In the genomic region with DNA sequence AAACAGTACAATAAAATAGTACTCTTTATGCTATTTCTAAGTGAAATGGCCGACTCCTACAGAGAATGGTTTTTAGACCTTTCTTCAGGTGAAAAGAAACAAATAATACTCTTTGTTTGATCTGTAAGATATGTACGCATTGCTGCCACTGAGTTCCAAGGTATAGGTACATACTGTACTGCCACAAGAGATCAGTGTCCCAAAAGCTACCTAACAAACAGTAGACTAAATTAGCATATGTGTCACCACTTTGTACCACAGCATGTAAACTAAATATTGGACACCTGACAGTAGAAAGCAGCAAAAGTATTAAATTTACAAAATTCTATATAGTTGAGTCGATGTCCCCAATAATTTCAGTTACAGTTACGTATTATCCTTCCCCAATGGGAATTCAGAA, we compare ENCODE assay signal across 24 cellular contexts. TPM values are rescaled to one million over a fixed set of nuclear protein-coding genes. Genes with fewer than 3 reads are reported as not detected.
DNase-seq lines count a peak whose midpoint lies in the region; ATAC-seq, FAIRE-seq and TF ChIP-seq lines count a peak whose summit lies in the region.
"Had no signal": no experiment of that assay in that cellular context is flagged by ENCODE, and none has a peak within 500 bp of the region (broad histone marks: within the 10 kb centered on the region; RNA-seq: fewer than 3 reads in every experiment).

No MANE protein-coding gene starts in this region.

- H3K27me3 Mint-ChIP-seq in activated naive CD4-positive, alpha-beta T cell treated with anti-CD3 and anti-CD28 coated beads for 36 hours (ENCODE audit: low read depth): no peaks in the 10 kb centered on the region
- H3K27me3 Mint-ChIP-seq in activated naive CD4-positive, alpha-beta T cell treated with anti-CD3 and anti-CD28 coated beads, Interleukin-2, amount 10 ng/mL, durations not matched to agents 7 days and 5 days: no peaks in the 10 kb centered on the region
- no peaks in the 10 kb centered on the region for H3K27me3 Mint-ChIP-seq in T-helper 17 cell

- no peak for ATAC-seq in T-helper 17 cell
- ATAC-seq in psoas muscle: peak in 3 of 4 donors; percentile 37 to 85 (median 83)
- ATAC-seq in HG02763 (IDR thresholded peaks at IDR 0.05; ENCODE audit: unreplicated experiment): no peak
- ATAC-seq: Right ventricle myocardium inferior had no signal

- H3K27me3 ChIP-seq in psoas muscle (ENCODE audit: insufficient read depth in 3 of 3, low read length in 2 of 3) (no peaks in the 10 kb centered on the region), tibial artery (no peaks in the 10 kb centered on the region)

- H3K36me3 Mint-ChIP-seq in activated naive CD4-positive, alpha-beta T cell treated with anti-CD3 and anti-CD28 coated beads for 36 hours (ENCODE audit: low read depth): peaks cover 6% of the 10 kb centered on the region
- H3K36me3 Mint-ChIP-seq in activated naive CD4-positive, alpha-beta T cell treated with anti-CD3 and anti-CD28 coated beads, Interleukin-2, amount 10 ng/mL, durations not matched to agents 7 days and 5 days: peaks cover 31% of the 10 kb centered on the region
- peaks cover 2% of the 10 kb centered on the region for H3K36me3 Mint-ChIP-seq in T-helper 17 cell (ENCODE audit: low read depth)

- peak overlapping the region; percentile 31 for H3K27ac Mint-ChIP-seq in activated naive CD4-positive, alpha-beta T cell treated with anti-CD3 and anti-CD28 coated beads for 36 hours
- H3K27ac Mint-ChIP-seq in activated naive CD4-positive, alpha-beta T cell treated with anti-CD3 and anti-CD28 coated beads, Interleukin-2, amount 10 ng/mL, durations not matched to agents 7 days and 5 days: no peak overlapping the region
- peak overlapping the region; percentile 53 for H3K27ac Mint-ChIP-seq in T-helper 17 cell

- no peak for TF ChIP-seq POLR2A in H54 (IDR thresholded peaks at IDR 0.05; ENCODE audit: low read depth, low read length)

- FAIRE-seq in H54 (lab: Jason Lieb, UNC): peak; percentile 20
- FAIRE-seq: D721Med had no signal

- H3K4me1 ChIP-seq in psoas muscle (peaks cover 29% of the 10 kb centered on the region), tibial artery (peaks cover 0 to 49% (median 5%) of the 10 kb centered on the region in 4 donors)

- H3K4me1 Mint-ChIP-seq in activated naive CD4-positive, alpha-beta T cell treated with anti-CD3 and anti-CD28 coated beads for 36 hours (ENCODE audit: low read depth): peaks cover 58% of the 10 kb centered on the region
- H3K4me1 Mint-ChIP-seq in activated naive CD4-positive, alpha-beta T cell treated with anti-CD3 and anti-CD28 coated beads, Interleukin-2, amount 10 ng/mL, durations not matched to agents 7 days and 5 days: peaks cover 42% of the 10 kb centered on the region
- peaks cover 49% of the 10 kb centered on the region for H3K4me1 Mint-ChIP-seq in T-helper 17 cell

- H3K9me3 ChIP-seq in T-helper 17 cell (ENCODE audit: control insufficient read depth, low read length, poor library complexity, severe bottlenecking) (no peaks in the 10 kb centered on the region), psoas muscle (no peaks in the 10 kb centered on the region), tibial artery (no peaks in the 10 kb centered on the region)
- H3K9me3 ChIP-seq: HAP-1 had no signal

- DNase-seq in activated naive CD4-positive, alpha-beta T cell treated with anti-CD3 and anti-CD28 coated beads for 36 hours: no peak
- DNase-seq in activated naive CD4-positive, alpha-beta T cell treated with anti-CD3 and anti-CD28 coated beads, Interleukin-2, amount 10 ng/mL, durations not matched to agents 7 days and 5 days: no peak
- DNase-seq in H54 (ENCODE audit: insufficient read length, low spot score) (no peak), T-helper 17 cell (no peak), psoas muscle (no peak), tibial artery (no peak)
- DNase-seq: AML-193, DMS53, GDM1, GM23248, KG1, NCI-H1092 treated with DMSO at 0.1 percent for 48 hours, NCI-H1436 treated with DMSO at 0.1 percent for 48 hours, NCI-H1930, NCI-H2227 treated with DMSO at 0.1 percent for 48 hours, NCI-H510A, NCI-H748 treated with DMSO at 0.1 percent for 48 hours, OCI-M1 had no signal

- H3K27ac ChIP-seq in psoas muscle: peak overlapping the region; percentile 6
- H3K27ac ChIP-seq in tibial artery: no peak overlapping the region
- H3K27ac ChIP-seq: GM23248, HL-60 had no signal

- H3K9me3 Mint-ChIP-seq in activated naive CD4-positive, alpha-beta T cell treated with anti-CD3 and anti-CD28 coated beads for 36 hours: no peaks in the 10 kb centered on the region
- H3K9me3 Mint-ChIP-seq in activated naive CD4-positive, alpha-beta T cell treated with anti-CD3 and anti-CD28 coated beads, Interleukin-2, amount 10 ng/mL, durations not matched to agents 7 days and 5 days: no peaks in the 10 kb centered on the region
- H3K9me3 Mint-ChIP-seq: CD14-positive monocyte had no signal

- WGBS in psoas muscle, 3 donors: 74 to 95% (median 76%) methylated on average over 4 of the region's 4 CpGs

- peaks cover 0 to 6% of the 10 kb centered on the region in 2 donors for H3K36me3 ChIP-seq in psoas muscle (ENCODE audit: insufficient read depth in 1 of 2, low read depth in 1 of 2)
- H3K36me3 ChIP-seq in tibial artery: no peaks in the 10 kb centered on the region
- H3K36me3 ChIP-seq: HAP-1 had no signal

- H3K4me3 ChIP-seq in psoas muscle (peak overlapping the region; percentile 8), tibial artery (no peak overlapping the region)
- H3K4me3 ChIP-seq: GM23248, HAP-1 had no signal

- no peak overlapping the region for H3K4me3 Mint-ChIP-seq in activated naive CD4-positive, alpha-beta T cell treated with anti-CD3 and anti-CD28 coated beads for 36 hours
- H3K4me3 Mint-ChIP-seq in activated naive CD4-positive, alpha-beta T cell treated with anti-CD3 and anti-CD28 coated beads, Interleukin-2, amount 10 ng/mL, durations not matched to agents 7 days and 5 days: no peak overlapping the region
- no peak overlapping the region for H3K4me3 Mint-ChIP-seq in T-helper 17 cell
- H3K4me3 Mint-ChIP-seq: CD14-positive monocyte had no signal

- TF ChIP-seq CTCF in psoas muscle (IDR thresholded peaks at IDR 0.05): no peak
- no peak for TF ChIP-seq CTCF in tibial artery (IDR thresholded peaks at IDR 0.05)

- intact Hi-C loops in activated naive CD4-positive, alpha-beta T cell treated with anti-CD3 and anti-CD28 coated beads for 36 hours (cut with micrococcal nuclease): no loop called here
- intact Hi-C loops in psoas muscle (cut with DNase I) (no loop called here), tibial artery (cut with DNase I; ENCODE audit: low total_unique reads) (loop anchor here (10.0 kb wide), 1 partner anchor 1638 kb away; no protein-coding TSS in a partner anchor)

- CTCF ChIA-PET in activated naive CD4-positive, alpha-beta T cell treated with anti-CD3 and anti-CD28 coated beads for 36 hours (lab: Charles Lee): no interaction called here
- CTCF ChIA-PET in activated naive CD4-positive, alpha-beta T cell treated with anti-CD3 and anti-CD28 coated beads, Interleukin-2, amount 10 ng/mL, durations not matched to agents 7 days and 5 days (lab: Charles Lee): no interaction called here

RNA-seq across cellular contexts. Expression of a gene that starts 14.4 kb away (rescaled TPM):
- 100 to 1,000 TPM; 106 to 108 TPM for total RNA-seq in activated naive CD4-positive, alpha-beta T cell treated with anti-CD3 and anti-CD28 coated beads for 36 hours
- total RNA-seq in T-helper 17 cell: 100 to 1,000 TPM; 104 to 193 TPM
- total RNA-seq in psoas muscle: 10 to 100 TPM; 57.1 to 75.2 (median 60.1) TPM
- polyA plus RNA-seq in psoas muscle: 100 to 1,000 TPM in 1 of 3 donors, 10 to 100 TPM in 2; 41.4 to 107 (median 62.7) TPM

Comparison
In these comparisons a context has a peak if more than half of its experiments do, and no peak if none do; other contexts are left out.
1. ATAC-seq: peak in psoas muscle (3 of 4); none in T-helper 17 cell (single experiment) and HG02763 (single experiment).